ENCODE assay signal across 21 cellular contexts in the genomic region with DNA sequence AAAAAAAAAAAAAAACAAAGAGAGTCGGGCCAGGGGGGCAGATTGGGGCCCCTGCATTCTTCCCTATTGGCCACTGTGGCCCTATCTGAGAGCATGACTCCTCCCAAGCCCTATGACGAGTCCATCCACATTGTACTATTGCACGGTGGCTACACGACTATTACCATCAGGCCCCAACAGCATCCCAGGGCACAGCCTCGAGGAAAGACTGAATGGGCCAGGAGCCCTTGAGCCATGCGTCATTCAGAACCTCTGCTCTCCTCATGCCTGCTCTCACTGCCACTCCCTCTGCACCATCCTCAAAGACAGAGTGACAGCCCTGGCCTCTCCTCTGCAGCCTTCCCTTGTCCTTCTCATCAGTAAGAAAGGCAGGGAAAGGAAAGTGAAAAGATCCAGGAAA. TPM values are rescaled to one million over a fixed set of nuclear protein-coding genes. Genes with fewer than 3 reads are reported as not detected.
DNase-seq lines count a peak whose midpoint lies in the region; ATAC-seq and TF ChIP-seq lines count a peak whose summit lies in the region.
"Had no signal": no experiment of that assay in that cellular context is flagged by ENCODE, and none has a peak within 500 bp of the region (broad histone marks: within the 10 kb centered on the region; RNA-seq: fewer than 3 reads in every experiment).

No MANE protein-coding gene starts in this region.

- intact Hi-C loops in lower lobe of right lung (cut with DNase I), result no loop called here

- 0 out of 2 replicates have a peak, but pooled peaks cover 3% of the 10 kb centered on the region for H3K4me1 Mint-ChIP-seq in WTC11

- no peaks in the 10 kb centered on the region for H3K9me3 Mint-ChIP-seq in WTC11
- H3K9me3 Mint-ChIP-seq: CD4-positive, alpha-beta memory T cell; H9 had no signal

- H3K27me3 ChIP-seq in lower lobe of right lung (ENCODE audit: low read depth), result peaks cover 8% of the 10 kb centered on the region
- no peaks in the 10 kb centered on the region for H3K27me3 ChIP-seq in suprapubic skin
- H3K27me3 ChIP-seq: BE2C, MG63 had no signal

- TF ChIP-seq EP300 in suprapubic skin (IDR thresholded peaks at IDR 0.05), result no peak

- no peak for ATAC-seq in WTC11
- no peak for ATAC-seq in lower lobe of right lung
- ATAC-seq: Panc1 had no signal

- H3K27ac ChIP-seq in lower lobe of right lung (no peak overlapping the region), suprapubic skin (no peak overlapping the region)

- H3K4me3 ChIP-seq in lower lobe of right lung, result no peak overlapping the region
- H3K4me3 ChIP-seq in suprapubic skin, result no peak overlapping the region
- H3K4me3 ChIP-seq: MG63 had no signal

- DNase-seq in AG08396 (ENCODE audit: low spot score) (peak; percentile 6), WTC11 (ENCODE audit: low spot score) (no peak), lower lobe of right lung (peak; percentile 8), suprapubic skin (ENCODE audit: low spot score in 2 of 2) (peak; percentile 25 to 40), NOMO-1 treated with dmso at 0.1 percent for 144 hours (lab: John Stamatoyannopoulos, UW; ENCODE audit: unreplicated experiment) (no peak), activated gamma-delta T cell (lab: John Stamatoyannopoulos, UW) (no peak), T-helper 2 cell (no peak)
- DNase-seq: ACHN; BE2C; CD4-positive, alpha-beta memory T cell; DND-41; GF-D8; H9; MG63; NCI-H1105 treated with DMSO at 0.1 percent for 48 hours; NCI-H1930; NCI-H2171; NCI-H774 had no signal

- H3K36me3 Mint-ChIP-seq in WTC11, result peaks cover 22% of the 10 kb centered on the region
- H3K36me3 Mint-ChIP-seq: CD4-positive, alpha-beta memory T cell had no signal

- CTCF ChIA-PET in WTC11 (lab: Charles Lee), result interaction anchor here (0.6 to 1.6 kb wide), 2 partner anchors 195 to 245 kb away, joined by 3 to 6 read pairs; no protein-coding TSS in a partner anchor

- 70% methylated on average over 6 of the region's 6 CpGs for WGBS in suprapubic skin

- no peaks in the 10 kb centered on the region for H3K27me3 Mint-ChIP-seq in WTC11 (ENCODE audit: low read depth)
- H3K27me3 Mint-ChIP-seq: CD4-positive, alpha-beta memory T cell had no signal

- H3K9me3 ChIP-seq in lower lobe of right lung, result no peaks in the 10 kb centered on the region
- H3K9me3 ChIP-seq in suprapubic skin, result no peaks in the 10 kb centered on the region
- H3K9me3 ChIP-seq: BE2C, MG63 had no signal

- TF ChIP-seq POLR2A in suprapubic skin (IDR thresholded peaks at IDR 0.05), result no peak

- no peaks in the 10 kb centered on the region for H3K4me1 ChIP-seq in lower lobe of right lung
- no peaks in the 10 kb centered on the region for H3K4me1 ChIP-seq in suprapubic skin

- POLR2A ChIA-PET in WTC11 (lab: Charles Lee), result no interaction called here

- TF ChIP-seq CTCF in WTC11 (IDR thresholded peaks at IDR 0.05) (no peak), lower lobe of right lung (IDR thresholded peaks at IDR 0.05) (no peak), suprapubic skin (IDR thresholded peaks at IDR 0.05) (no peak)

- no peak overlapping the region for H3K4me3 Mint-ChIP-seq in WTC11
- H3K4me3 Mint-ChIP-seq: CD4-positive, alpha-beta memory T cell; H9 had no signal

- 0 out of 2 replicates have a peak overlapping the region, but pooled peaks have one; percentile 36 for H3K27ac Mint-ChIP-seq in WTC11
- H3K27ac Mint-ChIP-seq: CD4-positive, alpha-beta memory T cell; H9 had no signal

- H3K36me3 ChIP-seq in lower lobe of right lung (peaks cover 4% of the 10 kb centered on the region), suprapubic skin (peaks cover 14% of the 10 kb centered on the region)
- H3K36me3 ChIP-seq: BE2C, MG63 had no signal

TF ChIP-seq in WTC11, 78 proteins besides CTCF, POLR2A, EP300 and RAD21:
- TF ChIP-seq FOXP1 (CRISPR knock-in tag; IDR thresholded peaks at IDR 0.05; ENCODE audit: borderline replicate concordance) (no peak), SOX15 (CRISPR knock-in tag; IDR thresholded peaks at IDR 0.05) (no peak), ATF1 (CRISPR knock-in tag; IDR thresholded peaks at IDR 0.05) (no peak), STAT6 (CRISPR knock-in tag; conservative IDR thresholded peaks at IDR 0.05; ENCODE audit: low read depth) (no peak)
- TF ChIP-seq, protein P1, sequence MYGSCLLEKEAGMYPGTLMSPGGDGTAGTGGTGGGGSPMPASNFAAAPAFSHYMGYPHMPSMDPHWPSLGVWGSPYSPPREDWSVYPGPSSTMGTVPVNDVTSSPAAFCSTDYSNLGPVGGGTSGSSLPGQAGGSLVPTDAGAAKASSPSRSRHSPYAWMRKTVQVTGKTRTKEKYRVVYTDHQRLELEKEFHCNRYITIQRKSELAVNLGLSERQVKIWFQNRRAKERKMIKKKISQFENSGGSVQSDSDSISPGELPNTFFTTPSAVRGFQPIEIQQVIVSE (CRISPR knock-in tag; IDR thresholded peaks at IDR 0.05; ENCODE audit: borderline replicate concordance), result no peak
- TF ChIP-seq, protein P2, sequence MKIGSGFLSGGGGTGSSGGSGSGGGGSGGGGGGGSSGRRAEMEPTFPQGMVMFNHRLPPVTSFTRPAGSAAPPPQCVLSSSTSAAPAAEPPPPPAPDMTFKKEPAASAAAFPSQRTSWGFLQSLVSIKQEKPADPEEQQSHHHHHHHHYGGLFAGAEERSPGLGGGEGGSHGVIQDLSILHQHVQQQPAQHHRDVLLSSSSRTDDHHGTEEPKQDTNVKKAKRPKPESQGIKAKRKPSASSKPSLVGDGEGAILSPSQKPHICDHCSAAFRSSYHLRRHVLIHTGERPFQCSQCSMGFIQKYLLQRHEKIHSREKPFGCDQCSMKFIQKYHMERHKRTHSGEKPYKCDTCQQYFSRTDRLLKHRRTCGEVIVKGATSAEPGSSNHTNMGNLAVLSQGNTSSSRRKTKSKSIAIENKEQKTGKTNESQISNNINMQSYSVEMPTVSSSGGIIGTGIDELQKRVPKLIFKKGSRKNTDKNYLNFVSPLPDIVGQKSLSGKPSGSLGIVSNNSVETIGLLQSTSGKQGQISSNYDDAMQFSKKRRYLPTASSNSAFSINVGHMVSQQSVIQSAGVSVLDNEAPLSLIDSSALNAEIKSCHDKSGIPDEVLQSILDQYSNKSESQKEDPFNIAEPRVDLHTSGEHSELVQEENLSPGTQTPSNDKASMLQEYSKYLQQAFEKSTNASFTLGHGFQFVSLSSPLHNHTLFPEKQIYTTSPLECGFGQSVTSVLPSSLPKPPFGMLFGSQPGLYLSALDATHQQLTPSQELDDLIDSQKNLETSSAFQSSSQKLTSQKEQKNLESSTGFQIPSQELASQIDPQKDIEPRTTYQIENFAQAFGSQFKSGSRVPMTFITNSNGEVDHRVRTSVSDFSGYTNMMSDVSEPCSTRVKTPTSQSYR (CRISPR knock-in tag; IDR thresholded peaks at IDR 0.05), result no peak
- TF ChIP-seq, protein P3, sequence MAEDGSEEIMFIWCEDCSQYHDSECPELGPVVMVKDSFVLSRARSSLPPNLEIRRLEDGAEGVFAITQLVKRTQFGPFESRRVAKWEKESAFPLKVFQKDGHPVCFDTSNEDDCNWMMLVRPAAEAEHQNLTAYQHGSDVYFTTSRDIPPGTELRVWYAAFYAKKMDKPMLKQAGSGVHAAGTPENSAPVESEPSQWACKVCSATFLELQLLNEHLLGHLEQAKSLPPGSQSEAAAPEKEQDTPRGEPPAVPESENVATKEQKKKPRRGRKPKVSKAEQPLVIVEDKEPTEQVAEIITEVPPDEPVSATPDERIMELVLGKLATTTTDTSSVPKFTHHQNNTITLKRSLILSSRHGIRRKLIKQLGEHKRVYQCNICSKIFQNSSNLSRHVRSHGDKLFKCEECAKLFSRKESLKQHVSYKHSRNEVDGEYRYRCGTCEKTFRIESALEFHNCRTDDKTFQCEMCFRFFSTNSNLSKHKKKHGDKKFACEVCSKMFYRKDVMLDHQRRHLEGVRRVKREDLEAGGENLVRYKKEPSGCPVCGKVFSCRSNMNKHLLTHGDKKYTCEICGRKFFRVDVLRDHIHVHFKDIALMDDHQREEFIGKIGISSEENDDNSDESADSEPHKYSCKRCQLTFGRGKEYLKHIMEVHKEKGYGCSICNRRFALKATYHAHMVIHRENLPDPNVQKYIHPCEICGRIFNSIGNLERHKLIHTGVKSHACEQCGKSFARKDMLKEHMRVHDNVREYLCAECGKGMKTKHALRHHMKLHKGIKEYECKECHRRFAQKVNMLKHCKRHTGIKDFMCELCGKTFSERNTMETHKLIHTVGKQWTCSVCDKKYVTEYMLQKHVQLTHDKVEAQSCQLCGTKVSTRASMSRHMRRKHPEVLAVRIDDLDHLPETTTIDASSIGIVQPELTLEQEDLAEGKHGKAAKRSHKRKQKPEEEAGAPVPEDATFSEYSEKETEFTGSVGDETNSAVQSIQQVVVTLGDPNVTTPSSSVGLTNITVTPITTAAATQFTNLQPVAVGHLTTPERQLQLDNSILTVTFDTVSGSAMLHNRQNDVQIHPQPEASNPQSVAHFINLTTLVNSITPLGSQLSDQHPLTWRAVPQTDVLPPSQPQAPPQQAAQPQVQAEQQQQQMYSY (CRISPR knock-in tag; IDR thresholded peaks at IDR 0.05), result no peak

RNA-seq across cellular contexts. Expression of gene ORM1, which starts 20.2 kb away (rescaled TPM):
- total RNA-seq in WTC11 (2021) (3.9 to 7.2 TPM (median 5.4 TPM) in 3 replicates), lower lobe of right lung (9.2 TPM), suprapubic skin (10 to 100 TPM in 1 of 4 donors, not detected in 3; 59.2 TPM)
- total RNA-seq: CD4-positive, alpha-beta memory T cell; NCI-H460 had no signal

RNA-seq across cellular contexts. Expression of gene ORM2, which starts 26.9 kb away (rescaled TPM):
- total RNA-seq in WTC11 (2021) (0.73 to 1.6 TPM (median 1.0 TPM) in 3 replicates), lower lobe of right lung (3.1 TPM), suprapubic skin (1 to 10 TPM in 1 of 4 donors, not detected in 3; 9.5 TPM)
- total RNA-seq: CD4-positive, alpha-beta memory T cell; NCI-H460; Right ventricle myocardium superior had no signal

Comparison
In these comparisons a context has a peak if more than half of its experiments do, and no peak if none do; other contexts are left out.
1. DNase-seq: peak in AG08396 (single experiment), lower lobe of right lung (single experiment) and suprapubic skin (2 of 2); none in WTC11 (single experiment), NOMO-1 treated with dmso at 0.1 percent for 144 hours (single experiment), activated gamma-delta T cell (single experiment) and T-helper 2 cell (0 of 5).